ENCODE assay signal across 8 cellular contexts in the genomic region with DNA sequence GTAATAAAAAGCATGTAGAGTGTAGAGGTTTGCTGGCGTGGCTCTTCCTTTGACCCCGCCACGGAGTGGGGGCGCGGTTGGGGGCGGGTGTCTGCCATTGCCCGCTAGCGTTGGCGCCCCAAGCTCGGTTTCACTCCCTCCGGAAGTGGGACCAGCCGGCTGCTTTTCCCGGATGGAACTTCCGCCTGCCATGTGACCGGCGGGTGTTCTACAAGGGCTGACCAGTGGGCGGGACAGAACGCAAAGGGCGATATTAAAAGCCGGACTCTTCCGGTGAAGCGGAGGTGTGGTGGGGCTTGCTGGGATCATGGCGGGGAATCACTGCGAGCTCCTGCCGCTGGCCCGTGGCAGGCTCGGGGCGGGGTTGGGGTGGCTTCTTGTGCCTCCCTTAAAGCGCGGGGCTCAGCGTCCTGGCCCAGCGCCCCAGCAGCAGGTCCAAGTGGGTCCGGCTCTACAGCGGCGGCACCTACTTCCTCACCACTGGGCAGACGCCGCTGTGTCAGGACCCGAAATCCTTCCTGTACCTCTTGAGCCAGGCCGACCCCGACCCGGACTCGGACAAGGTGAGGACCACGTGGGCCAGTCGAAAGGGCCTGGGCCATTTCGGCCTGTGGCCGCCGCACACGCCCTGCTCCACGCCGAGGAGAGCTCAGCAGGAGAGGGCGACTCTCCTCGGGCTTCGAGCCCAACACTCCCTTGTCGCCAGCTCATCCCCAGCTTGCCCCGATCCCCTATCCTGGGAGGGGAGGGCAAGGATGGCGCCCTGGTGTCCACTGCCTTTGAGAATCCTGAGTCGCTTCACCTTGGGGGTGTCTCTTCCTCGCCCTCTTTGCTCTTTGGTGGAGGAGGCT.
DNase-seq lines count a peak whose midpoint lies in the region; ATAC-seq and TF ChIP-seq lines count a peak whose summit lies in the region.

No MANE protein-coding gene starts in this region.

- DNase-seq in COLO668 (lab: John Stamatoyannopoulos, UW; ENCODE audit: unreplicated experiment): peak; percentile 91
- DNase-seq in HuH-7 (ENCODE audit: low spot score): peak; percentile 99
- DNase-seq in activated T-cell treated with anti-CD3 and anti-CD28 coated beads for 24 hours (ENCODE audit: low read depth): peak; percentile 85
- DNase-seq in epithelial cell of prostate (ENCODE audit: low read depth, low spot score): peak; percentile 76
- peak; percentile 58 to 60 for DNase-seq in stimulated activated CD8-positive, alpha-beta memory T cell treated with anti-CD3 and anti-CD28 coated beads, Interleukin-2, amount 100 ng/mL, for 1 hour (ENCODE audit: low read depth in 2 of 2)

- H3K4me3 ChIP-seq in OCI-LY3 (ENCODE audit: low read length) (peak overlapping the region; percentile 84), mononuclear cell (ENCODE audit: low read length) (peak overlapping the region; percentile 78)

- H3K79me2 ChIP-seq in OCI-LY3 (ENCODE audit: low read length): peaks cover 32% of the 10 kb centered on the region

- no peaks in the 10 kb centered on the region for H3K36me3 ChIP-seq in OCI-LY3 (replicated peaks; ENCODE audit: low read depth, low read length)

- no peaks in the 10 kb centered on the region for H4K20me1 ChIP-seq in OCI-LY3 (ENCODE audit: insufficient read depth, low read length)

- peak overlapping the region; percentile 59 for H3K27ac ChIP-seq in OCI-LY3 (ENCODE audit: low read length)
- H3K27ac ChIP-seq in epithelial cell of prostate: peak overlapping the region; percentile 86

- H3K27me3 ChIP-seq in OCI-LY3 (ENCODE audit: low read depth, low read length): no peaks in the 10 kb centered on the region
- H3K27me3 ChIP-seq in mononuclear cell (ENCODE audit: insufficient read depth, low read length): no peaks in the 10 kb centered on the region

- ATAC-seq in GM21381 (IDR thresholded peaks at IDR 0.05; ENCODE audit: unreplicated experiment): peak; percentile 70

- H3K4me2 ChIP-seq in OCI-LY3 (ENCODE audit: low read length): peak overlapping the region; percentile 60

- peak overlapping the region; percentile 75 for H2AFZ ChIP-seq in OCI-LY3 (ENCODE audit: low read depth, low read length)

- H3K9ac ChIP-seq in OCI-LY3 (ENCODE audit: low read length): peak overlapping the region; percentile 87

- H3K9me3 ChIP-seq in OCI-LY3 (ENCODE audit: insufficient read depth, low read length): no peaks in the 10 kb centered on the region
- no peaks in the 10 kb centered on the region for H3K9me3 ChIP-seq in mononuclear cell (ENCODE audit: low read depth, low read length)

- TF ChIP-seq CTCF in OCI-LY3 (IDR thresholded peaks at IDR 0.05; ENCODE audit: low read depth, low read length): no peak

- peaks cover 16% of the 10 kb centered on the region for H3K4me1 ChIP-seq in OCI-LY3 (ENCODE audit: low read length)
- H3K4me1 ChIP-seq in mononuclear cell (ENCODE audit: insufficient read depth, low read length): peaks cover 20% of the 10 kb centered on the region

Comparison
In these comparisons a context has a peak if more than half of its experiments do, and no peak if none do; other contexts are left out.
1. Peak in every context shown above with its lines: DNase-seq, ATAC-seq, H3K4me3 ChIP-seq and H3K27ac ChIP-seq.